In genomic region chr5:115738807-115739206, GRCh38 we compare ENCODE assay signal across 24 cellular contexts.
"Had no signal": no experiment of that assay in that cellular context is flagged by ENCODE, and none has a peak within 500 bp of the region (broad histone marks: within the 10 kb centered on the region; RNA-seq: fewer than 3 reads in every experiment).

No MANE protein-coding gene starts in this region.

- H3K9me3 ChIP-seq: neutrophil, thoracic aorta had no signal

- H3K27ac Mint-ChIP-seq: activated CD8-positive, alpha-beta T cell treated with anti-CD3 and anti-CD28 coated beads for 36 hours; activated T-helper 17 cell treated with anti-CD3 and anti-CD28 coated beads, Interleukin-2, amount 50 U/mL, for 72 hours; brain; endodermal cell; mesothelial cell of epicardium; natural killer cell treated with Interleukin-12 subunit alpha and Interleukin-12 subunit beta and Interleukin-15 and Interleukin-18, amount 100 ng/mL, for 72 hours; stimulated activated memory B cell treated with anti-CD40 and anti-IgM and Interleukin-4, amounts not matched to agents 10 μg/mL and 1 μg/mL and 100 μg/mL, for 72 hours had no signal

- H3K4me2 ChIP-seq: hepatocyte had no signal

- H3K4me3 ChIP-seq: dorsolateral prefrontal cortex, hepatocyte, lung, spleen, thoracic aorta, upper lobe of left lung had no signal

- H3K4me1 Mint-ChIP-seq: activated T-helper 17 cell treated with anti-CD3 and anti-CD28 coated beads, Interleukin-2, amount 50 U/mL, for 72 hours; mesothelial cell of epicardium had no signal

- H3K27me3 ChIP-seq: dorsolateral prefrontal cortex, hepatocyte, neutrophil, upper lobe of left lung had no signal

- H3K4me1 ChIP-seq: spleen, upper lobe of left lung had no signal

- H3K4me3 Mint-ChIP-seq: activated CD8-positive, alpha-beta T cell treated with anti-CD3 and anti-CD28 coated beads for 36 hours; activated T-helper 17 cell treated with anti-CD3 and anti-CD28 coated beads, Interleukin-2, amount 50 U/mL, for 72 hours; brain; endodermal cell; mesothelial cell of epicardium; natural killer cell treated with Interleukin-12 subunit alpha and Interleukin-12 subunit beta and Interleukin-15 and Interleukin-18, amount 100 ng/mL, for 72 hours; stimulated activated memory B cell treated with anti-CD40 and anti-IgM and Interleukin-4, amounts not matched to agents 10 μg/mL and 1 μg/mL and 100 μg/mL, for 72 hours had no signal

- ATAC-seq: activated CD8-positive, alpha-beta T cell treated with anti-CD3 and anti-CD28 coated beads for 36 hours; activated T-helper 17 cell treated with anti-CD3 and anti-CD28 coated beads, Interleukin-2, amount 50 U/mL, for 72 hours; left cardiac atrium; natural killer cell treated with Interleukin-12 subunit alpha and Interleukin-12 subunit beta and Interleukin-15 and Interleukin-18, amount 100 ng/mL, for 72 hours; stimulated activated memory B cell treated with anti-CD40 and anti-IgM and Interleukin-4, amounts not matched to agents 10 μg/mL and 1 μg/mL and 100 μg/mL, for 72 hours had no signal

- H2AFZ ChIP-seq: hepatocyte, parathyroid adenoma had no signal

- H3K9me3 Mint-ChIP-seq: endodermal cell had no signal

- H3K36me3 Mint-ChIP-seq: mesothelial cell of epicardium; stimulated activated memory B cell treated with anti-CD40 and anti-IgM and Interleukin-4, amounts not matched to agents 10 μg/mL and 1 μg/mL and 100 μg/mL, for 72 hours had no signal

- H3K79me2 ChIP-seq: hepatocyte, parathyroid adenoma had no signal

- H3K27ac ChIP-seq: dorsolateral prefrontal cortex, epithelial cell of prostate, hepatocyte, neutrophil, parathyroid adenoma, spleen, thoracic aorta, upper lobe of left lung had no signal

- H3K36me3 ChIP-seq: neutrophil, spleen, thoracic aorta, upper lobe of left lung had no signal

- DNase-seq: activated CD4-positive, alpha-beta T cell treated with anti-CD3 and anti-CD28 coated beads for 48 hours; activated CD4-positive, CD25-positive, alpha-beta regulatory T cell; activated CD8-positive, alpha-beta T cell treated with anti-CD3 and anti-CD28 coated beads for 36 hours; activated naive CD4-positive, alpha-beta T cell treated with Interleukin-2 at 50 U/mL for 16 hours; activated T-cell treated with anti-CD3 and anti-CD28 coated beads, Interleukin-2, amount 50 U/mL, for 1 hour; central memory CD4-positive, alpha-beta T cell; dorsolateral prefrontal cortex; endodermal cell; foreskin fibroblast; left cardiac atrium; spleen; stimulated activated CD4-positive, alpha-beta T cell treated with anti-CD3 and anti-CD28 coated beads, Interleukin-4, amount 100 ng/mL, for 4 hours; upper lobe of left lung had no signal
